ENCODE assay signal across 11 cellular contexts in the genomic region with DNA sequence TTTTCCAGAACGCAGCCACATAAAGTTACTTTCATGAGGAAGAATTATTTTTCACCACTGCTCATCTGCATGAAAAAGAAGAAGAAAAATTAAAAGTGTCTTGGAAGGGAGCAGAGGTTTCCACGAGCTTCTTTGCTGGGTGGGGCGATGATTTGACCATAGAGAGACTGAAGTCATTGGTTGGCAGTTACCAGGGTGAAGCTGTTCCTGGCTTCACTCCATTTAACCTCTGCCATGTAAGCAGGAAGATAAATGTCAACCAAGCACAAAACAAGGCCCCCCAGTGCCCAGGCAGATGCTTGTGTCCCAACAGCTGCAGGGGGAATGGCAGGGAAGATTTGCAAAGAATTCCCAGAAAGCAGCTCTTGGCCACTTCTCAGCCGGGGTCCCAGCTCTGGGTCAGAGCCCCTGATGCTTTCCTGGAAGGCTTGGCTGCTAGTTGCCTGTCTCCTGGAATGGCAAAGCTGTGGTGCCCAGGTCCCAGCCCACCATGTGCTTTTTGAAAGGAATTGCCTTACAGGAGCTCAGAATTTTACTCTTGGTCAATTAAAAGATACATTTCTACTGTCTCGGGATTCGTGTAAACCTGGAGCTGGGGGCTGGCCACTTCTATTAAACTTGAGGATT.
DNase-seq lines count a peak whose midpoint lies in the region; FAIRE-seq and TF ChIP-seq lines count a peak whose summit lies in the region.
"Had no signal": no experiment of that assay in that cellular context is flagged by ENCODE, and none has a peak within 500 bp of the region (broad histone marks: within the 10 kb centered on the region; RNA-seq: fewer than 3 reads in every experiment).

No MANE protein-coding gene starts in this region.

- no peak overlapping the region for H2AK5ac ChIP-seq in H9 (ENCODE audit: insufficient read length, low read length)

- FAIRE-seq in GM12891 (lab: Jason Lieb, UNC) = no peak

- H3K4me1 ChIP-seq in H9 (ENCODE audit: insufficient read depth, low read length) (no peaks in the 10 kb centered on the region), mammary epithelial cell (ENCODE audit: insufficient read depth, low read length) (peaks cover 12% of the 10 kb centered on the region), smooth muscle cell (ENCODE audit: low read depth) (peaks cover 21% of the 10 kb centered on the region)

- TF ChIP-seq CTCF in H9 (conservative IDR thresholded peaks at IDR 0.05) (no peak), mammary epithelial cell (conservative IDR thresholded peaks at IDR 0.05 in 1 of 2, IDR thresholded peaks at IDR 0.05 in 1 of 2; ENCODE audit: extremely low read depth in 1 of 2, insufficient read depth in 1 of 2, low read depth in 1 of 2, low read length in 2 of 2) (no peak), smooth muscle cell (IDR thresholded peaks at IDR 0.05; ENCODE audit: borderline replicate concordance, insufficient read depth, poor library complexity, severe bottlenecking) (no peak)

- H3K27ac ChIP-seq in H9 (ENCODE audit: insufficient read length, low read depth, low read length) (no peak overlapping the region), mammary epithelial cell (ENCODE audit: insufficient read depth, low read depth, low read length) (no peak overlapping the region), smooth muscle cell (ENCODE audit: low read depth) (no peak overlapping the region)

- H4K8ac ChIP-seq in H9 (replicated peaks; ENCODE audit: insufficient read length, low read depth, low read length) = no peak overlapping the region

- H3K9ac ChIP-seq in H9 (ENCODE audit: extremely low read depth, insufficient read length, low read length) (no peak overlapping the region), mammary epithelial cell (ENCODE audit: insufficient read depth, low read length) (no peak overlapping the region), smooth muscle cell (ENCODE audit: low read depth) (no peak overlapping the region)

- no peak overlapping the region for H2AFZ ChIP-seq in H9 (ENCODE audit: low read length)
- H2AFZ ChIP-seq in mammary epithelial cell (ENCODE audit: low read depth, low read length) = peak overlapping the region; percentile 17
- peak overlapping the region; percentile 87 for H2AFZ ChIP-seq in smooth muscle cell (ENCODE audit: low read depth)

- no peak overlapping the region for H2BK20ac ChIP-seq in H9 (ENCODE audit: low read depth, low read length, poor library complexity, severe bottlenecking)

- H3K4me2 ChIP-seq in H9 (ENCODE audit: insufficient read depth, insufficient read length, low read length) (no peak overlapping the region), mammary epithelial cell (ENCODE audit: insufficient read depth, low read depth, low read length) (no peak overlapping the region), smooth muscle cell (peak overlapping the region; percentile 39)

- no peak overlapping the region for H2BK5ac ChIP-seq in H9 (ENCODE audit: insufficient read length, low read length)

- H3K79me1 ChIP-seq in H9 (ENCODE audit: insufficient read depth, low read depth, low read length, poor library complexity, severe bottlenecking) = no peaks in the 10 kb centered on the region

- peak overlapping the region; percentile 50; the same call in 1 of the 2 replicates for H3K14ac ChIP-seq in H9 (ENCODE audit: insufficient read depth, low read length)

- H4K91ac ChIP-seq in H9 (ENCODE audit: insufficient read length, low read depth, low read length) = no peak overlapping the region

- no peaks in the 10 kb centered on the region for H3K79me2 ChIP-seq in H9 (ENCODE audit: insufficient read depth, low read length)
- H3K79me2 ChIP-seq in mammary epithelial cell (ENCODE audit: insufficient read depth, low read length) = no peaks in the 10 kb centered on the region
- H3K79me2 ChIP-seq in smooth muscle cell (ENCODE audit: low read depth) = no peaks in the 10 kb centered on the region

- CTCF ChIA-PET in mammary epithelial cell (lab: Charles Lee; ENCODE audit: low non-redundant PET) = no interaction called here

- H3K23me2 ChIP-seq in H9 (ENCODE audit: insufficient read length, low read depth, low read length, poor library complexity, severe bottlenecking) = no peaks in the 10 kb centered on the region

- H3K27me3 Mint-ChIP-seq in H9 (ENCODE audit: low read depth) = no peaks in the 10 kb centered on the region

- H3K27me3 ChIP-seq in H9 (ENCODE audit: insufficient read depth, low read length) = no peaks in the 10 kb centered on the region
- no peaks in the 10 kb centered on the region for H3K27me3 ChIP-seq in mammary epithelial cell (ENCODE audit: insufficient read depth, low read length)
- H3K27me3 ChIP-seq in smooth muscle cell (ENCODE audit: low read depth) = no peaks in the 10 kb centered on the region
- H3K27me3 ChIP-seq: upper lobe of left lung had no signal

- no peaks in the 10 kb centered on the region for H3K9me3 ChIP-seq in H9 (ENCODE audit: control insufficient read depth, low read depth, low read length)
- no peaks in the 10 kb centered on the region for H3K9me3 ChIP-seq in mammary epithelial cell (replicated peaks; ENCODE audit: insufficient read depth, low read length)
- no peaks in the 10 kb centered on the region for H3K9me3 ChIP-seq in smooth muscle cell (replicated peaks; ENCODE audit: low read depth)
- H3K9me3 ChIP-seq: upper lobe of left lung had no signal

- intact Hi-C loops in mammary epithelial cell (cut with micrococcal nuclease) = no loop called here

- no peak overlapping the region for H3T11ph ChIP-seq in H9 (ENCODE audit: low read length)

- no peaks in the 10 kb centered on the region for H3K36me3 Mint-ChIP-seq in H9 (ENCODE audit: insufficient read depth in 1 of 3, low read depth in 3 of 3)

- no peak overlapping the region for H3K23ac ChIP-seq in H9 (ENCODE audit: insufficient read length, low read depth, low read length)

- dilution Hi-C loops in mammary epithelial cell (cut with HindIII; ENCODE audit: low sequenced_read_pairs) = no loop called here

- H4K5ac ChIP-seq in H9 (ENCODE audit: insufficient read length, low read depth, low read length) = no peak overlapping the region

- no TSS peak for BruUV-seq in mammary epithelial cell (replicated peaks; lab: Mats Ljungman, UMichigan)

- WGBS in H9 (ENCODE audit: extremely low coverage, insufficient read length, low lambda C conversion rate) = no CpG with 5 or more reads among the region's 6 CpGs
- WGBS in mammary epithelial cell (ENCODE audit: low coverage, missing lambda C conversion rate) = 97% methylated on average over 6 of the region's 6 CpGs
- 81% methylated on average over 6 of the region's 6 CpGs for WGBS in smooth muscle cell (ENCODE audit: low lambda C conversion rate)

- no peak for DNase-seq in H9
- DNase-seq in mammary epithelial cell = no peak
- peak; percentile 61 for DNase-seq in left kidney (ENCODE audit: low read depth, low spot score)
- no peak for DNase-seq in smooth muscle cell (lab: John Stamatoyannopoulos, UW; ENCODE audit: unreplicated experiment)
- no peak for DNase-seq in NCI-H2107 treated with DMSO at 0.1 percent for 48 hours (lab: John Stamatoyannopoulos, UW; ENCODE audit: unreplicated experiment)
- DNase-seq in NCI-H82 (lab: John Stamatoyannopoulos, UW) = no peak
- DNase-seq in 8988T = no peak
- no peak for DNase-seq in GM12891 (ENCODE audit: insufficient read length, low spot score)
- DNase-seq: cortex of kidney, NCI-H2081 treated with DMSO at 0.1 percent for 48 hours had no signal

- H4K20me1 ChIP-seq in H9 (ENCODE audit: control insufficient read depth, insufficient read depth, insufficient read length) (no peaks in the 10 kb centered on the region), mammary epithelial cell (ENCODE audit: insufficient read depth, low read length) (no peaks in the 10 kb centered on the region), smooth muscle cell (ENCODE audit: low read depth) (no peaks in the 10 kb centered on the region)

- no peak overlapping the region for H2BK12ac ChIP-seq in H9 (ENCODE audit: insufficient read length, low read depth, low read length)

- no peak overlapping the region for H3K56ac ChIP-seq in H9 (ENCODE audit: insufficient read length, low read depth, low read length)

- H3K36me3 ChIP-seq in mammary epithelial cell (ENCODE audit: insufficient read depth, low read length) (no peaks in the 10 kb centered on the region), smooth muscle cell (ENCODE audit: low read depth) (no peaks in the 10 kb centered on the region)
- H3K36me3 ChIP-seq: upper lobe of left lung had no signal

- H3K4ac ChIP-seq in H9 (ENCODE audit: low read depth, low read length) = no peak overlapping the region

- peaks cover 12% of the 10 kb centered on the region for H3F3A ChIP-seq in smooth muscle cell (ENCODE audit: low read depth)

- no peak for TF ChIP-seq POLR2A in GM12891 (IDR thresholded peaks at IDR 0.05; ENCODE audit: low read depth, low read length)

- H2BK120ac ChIP-seq in H9 (ENCODE audit: low read depth, low read length, poor library complexity, severe bottlenecking) = no peak overlapping the region

- no peak overlapping the region for H3K18ac ChIP-seq in H9 (ENCODE audit: insufficient read length, low read depth, low read length)

- in situ Hi-C loops in mammary epithelial cell (cut with MboI; ENCODE audit: low sequenced_read_pairs in 2 of 2) = no loop called here

- peaks cover 29 to 35% of the 10 kb centered on the region in 2 experiments for H3K4me1 Mint-ChIP-seq in H9

- peak overlapping the region in 1 of 2 experiments; percentile 49; a peak in 1 of 5 replicates for H3K4me3 Mint-ChIP-seq in H9

- no peak overlapping the region for H2BK15ac ChIP-seq in H9 (ENCODE audit: low read depth, low read length)

- H3K9me3 Mint-ChIP-seq in H9 = no peaks in the 10 kb centered on the region

- no peak overlapping the region for H3K4me3 ChIP-seq in mammary epithelial cell (replicated peaks in 1 of 3; ENCODE audit: insufficient read depth in 1 of 3, low read depth in 2 of 3, low read length in 3 of 3)
- no peak overlapping the region for H3K4me3 ChIP-seq in smooth muscle cell
- H3K4me3 ChIP-seq: upper lobe of left lung had no signal

- peak overlapping the region in 2 of 3 experiments; percentile 55 to 78; a peak in 3 of 7 replicates for H3K27ac Mint-ChIP-seq in H9

TF ChIP-seq in GM12891, 5 proteins besides CTCF, POLR2A, EP300 and RAD21:
- no peak for TF ChIP-seq PAX5 (IDR thresholded peaks at IDR 0.05; ENCODE audit: insufficient read depth, low read length, severe bottlenecking)
- no peak for TF ChIP-seq TAF1 (IDR thresholded peaks at IDR 0.05; ENCODE audit: low read depth, low read length)
- no peak for TF ChIP-seq POU2F2 (IDR thresholded peaks at IDR 0.05; ENCODE audit: low read depth, low read length)
TF ChIP-seq in GM12891: peak in this region for 0.
